14 cellular contexts compared by ENCODE assay signal in genomic region chr4:107843394-107843793, GRCh38. TPM values are rescaled to one million over a fixed set of nuclear protein-coding genes. Genes with fewer than 3 reads are reported as not detected.
"Had no signal": no experiment of that assay in that cellular context is flagged by ENCODE, and none has a peak within 500 bp of the region (broad histone marks: within the 10 kb centered on the region; RNA-seq: fewer than 3 reads in every experiment).

No MANE protein-coding gene starts in this region.

- H3K27ac ChIP-seq: esophagus muscularis mucosa, left ventricle myocardium inferior, neutrophil, testis had no signal

- H3K4me1 Mint-ChIP-seq: naive thymus-derived CD8-positive, alpha-beta T cell; stimulated activated naive CD8-positive, alpha-beta T cell treated with anti-CD3 and anti-CD28 coated beads, Interleukin-15, amount 100 ng/mL, for 72 hours had no signal

- H3K27me3 ChIP-seq: esophagus muscularis mucosa, neutrophil, testis had no signal

- H3K9me3 Mint-ChIP-seq: activated T-cell treated with anti-CD3 and anti-CD28 coated beads, Interleukin-2, amount 50 U/mL, for 4 hours; stimulated activated naive CD8-positive, alpha-beta T cell treated with anti-CD3 and anti-CD28 coated beads, Interleukin-15, amount 100 ng/mL, for 72 hours had no signal

- H3K27ac Mint-ChIP-seq: activated CD4-positive, alpha-beta memory T cell treated with anti-CD3 and anti-CD28 coated beads for 36 hours; naive thymus-derived CD8-positive, alpha-beta T cell; stimulated activated naive CD8-positive, alpha-beta T cell treated with anti-CD3 and anti-CD28 coated beads, Interleukin-15, amount 100 ng/mL, for 72 hours had no signal

- H3K36me3 Mint-ChIP-seq: activated CD4-positive, alpha-beta memory T cell treated with anti-CD3 and anti-CD28 coated beads for 36 hours; naive thymus-derived CD8-positive, alpha-beta T cell had no signal

- H3K36me3 ChIP-seq: esophagus muscularis mucosa, left ventricle myocardium inferior, neutrophil had no signal

- DNase-seq: activated CD4-positive, alpha-beta memory T cell treated with anti-CD3 and anti-CD28 coated beads for 36 hours; activated gamma-delta T cell; activated T-cell treated with anti-CD3 and anti-CD28 coated beads, Interleukin-2, amount 50 U/mL, for 4 hours; aorta; glutamatergic neuron; left ventricle myocardium inferior; midbrain; naive thymus-derived CD8-positive, alpha-beta T cell; retina; stimulated activated CD4-positive, alpha-beta T cell treated with anti-CD3 and anti-CD28 coated beads, Interleukin-4, amount 100 ng/mL, for 4 hours; stimulated activated naive CD8-positive, alpha-beta T cell treated with anti-CD3 and anti-CD28 coated beads, Interleukin-15, amount 100 ng/mL, for 72 hours; testis had no signal

- H3K4me3 Mint-ChIP-seq: activated CD4-positive, alpha-beta memory T cell treated with anti-CD3 and anti-CD28 coated beads for 36 hours; activated T-cell treated with anti-CD3 and anti-CD28 coated beads, Interleukin-2, amount 50 U/mL, for 4 hours; naive thymus-derived CD8-positive, alpha-beta T cell; stimulated activated naive CD8-positive, alpha-beta T cell treated with anti-CD3 and anti-CD28 coated beads, Interleukin-15, amount 100 ng/mL, for 72 hours had no signal

- H3K4me3 ChIP-seq: esophagus muscularis mucosa, left ventricle myocardium inferior, testis had no signal

- H3K4me1 ChIP-seq: testis had no signal

RNA-seq across cellular contexts. Expression of gene SGMS2, which starts 18.7 kb away (rescaled TPM):
- total RNA-seq: naive thymus-derived CD8-positive, alpha-beta T cell had no signal
